Comparison of ENCODE assay signal across 10 cellular contexts in the genomic region with DNA sequence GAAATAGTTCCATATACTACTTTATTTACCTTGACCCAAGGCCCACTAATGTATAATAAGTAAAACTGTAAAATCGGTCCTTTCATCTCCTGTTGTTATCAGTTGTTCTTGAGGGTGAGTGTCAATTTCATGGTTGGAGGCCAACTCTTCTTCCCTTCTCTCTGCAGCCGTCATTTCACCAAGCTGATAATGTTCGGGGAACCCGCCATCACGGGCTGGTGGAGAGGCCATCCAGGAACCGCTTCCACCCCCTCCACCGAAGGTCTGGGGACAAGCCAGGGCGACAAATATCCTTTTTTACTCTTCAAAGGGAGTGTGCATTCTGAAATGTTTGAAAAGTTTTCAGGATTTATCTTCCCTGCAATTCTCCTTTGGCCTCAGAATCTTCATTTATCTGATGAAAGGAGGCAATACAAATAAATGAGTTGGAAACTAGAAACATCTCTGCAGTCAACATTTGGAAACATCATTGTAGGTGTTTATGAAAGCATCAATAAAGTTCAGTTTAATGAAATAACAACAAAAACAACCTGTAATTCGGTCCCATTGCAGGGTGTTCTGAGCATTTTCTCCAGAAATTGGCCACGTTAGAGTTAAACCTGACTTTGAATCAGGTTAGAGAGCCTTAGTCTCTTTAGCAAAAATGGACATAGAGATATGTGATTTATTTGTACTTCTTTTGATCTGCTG.
DNase-seq lines count a peak whose midpoint lies in the region; ATAC-seq and TF ChIP-seq lines count a peak whose summit lies in the region.
"Had no signal": no experiment of that assay in that cellular context is flagged by ENCODE, and none has a peak within 500 bp of the region (broad histone marks: within the 10 kb centered on the region; RNA-seq: fewer than 3 reads in every experiment).

No MANE protein-coding gene starts in this region.

- H4K20me1 ChIP-seq in Loucy (ENCODE audit: insufficient read depth, low read length, poor library complexity, severe bottlenecking) = no peaks in the 10 kb centered on the region

- H3K4me1 ChIP-seq in Loucy (ENCODE audit: insufficient read depth, low read length, poor library complexity, severe bottlenecking) (peaks cover 33% of the 10 kb centered on the region), gastrocnemius medialis (peaks cover 61 to 72% of the 10 kb centered on the region in 2 donors)

- H3F3A ChIP-seq in Loucy (ENCODE audit: low read depth) = no peaks in the 10 kb centered on the region

- intact Hi-C loops in Calu3 (cut with micrococcal nuclease; ENCODE audit: unreplicated experiment) (no loop called here), gastrocnemius medialis (cut with DNase I; ENCODE audit: low total_unique reads) (loop anchor here (5.0 kb wide), 1 partner anchor 61 kb away; no protein-coding TSS in a partner anchor)

- H3K36me3 ChIP-seq in Loucy (ENCODE audit: insufficient read depth, low read length) (no peaks in the 10 kb centered on the region; the same call in 1 of the 2 replicates), gastrocnemius medialis (no peaks in the 10 kb centered on the region)

- H3K4me3 Mint-ChIP-seq in Calu3 (ENCODE audit: low read depth, unreplicated experiment) = peak overlapping the region; percentile 53
- H3K4me3 Mint-ChIP-seq in central memory CD8-positive, alpha-beta T cell = peak overlapping the region; percentile 73

- peak overlapping the region; percentile 19 for H3K4me3 ChIP-seq in Loucy (ENCODE audit: low read length, poor library complexity, severe bottlenecking)
- peak overlapping the region in 1 of 4 donors; percentile 11 for H3K4me3 ChIP-seq in gastrocnemius medialis
- H3K4me3 ChIP-seq: tibial nerve had no signal

- H3K4me1 Mint-ChIP-seq in Calu3 (ENCODE audit: low read depth, unreplicated experiment) = peaks cover 18% of the 10 kb centered on the region
- peaks cover 57% of the 10 kb centered on the region for H3K4me1 Mint-ChIP-seq in central memory CD8-positive, alpha-beta T cell

- H3K27ac ChIP-seq in gastrocnemius medialis = peak overlapping the region; percentile 44 to 83 (median 68)

- H2AFZ ChIP-seq in Loucy (ENCODE audit: low read length) = no peak overlapping the region

- TF ChIP-seq CTCF in Calu3 (IDR thresholded peaks at IDR 0.05; ENCODE audit: unreplicated experiment) = no peak
- no peak for TF ChIP-seq CTCF in Loucy (conservative IDR thresholded peaks at IDR 0.05; ENCODE audit: low read length)
- TF ChIP-seq CTCF in gastrocnemius medialis (IDR thresholded peaks at IDR 0.05 in 4 of 5, conservative IDR thresholded peaks at IDR 0.05 in 1 of 5) = no peak

- no peaks in the 10 kb centered on the region for H3K27me3 ChIP-seq in Loucy (ENCODE audit: insufficient read depth, low read length, poor library complexity, severe bottlenecking)
- H3K27me3 ChIP-seq in gastrocnemius medialis = no peaks in the 10 kb centered on the region
- H3K27me3 ChIP-seq: tibial nerve had no signal

- CTCF ChIA-PET in Calu3 (lab: Charles Lee) = interaction anchor here (0.6 kb wide), 2 partner anchors 13 kb away, joined by 3 to 4 read pairs; no protein-coding TSS in a partner anchor

- in situ Hi-C loops in gastrocnemius medialis (cut with MboI; ENCODE audit: low sequenced_read_pairs in 4 of 4) = no loop called here

- H3K9me2 ChIP-seq in Loucy (replicated peaks; ENCODE audit: low read depth, low read length) = no peaks in the 10 kb centered on the region

- H3K27ac Mint-ChIP-seq in Calu3 (ENCODE audit: unreplicated experiment) = peak overlapping the region; percentile 20
- peak overlapping the region; percentile 97 for H3K27ac Mint-ChIP-seq in central memory CD8-positive, alpha-beta T cell (ENCODE audit: low read depth)

- H3K4me2 ChIP-seq in Loucy (ENCODE audit: low read depth, low read length, poor library complexity, severe bottlenecking) = peak overlapping the region; percentile 43

- H3K79me2 ChIP-seq in Loucy (ENCODE audit: insufficient read depth, low read length) = peaks cover 5% of the 10 kb centered on the region; the same call in 1 of the 2 replicates

- no TSS peak for BruUV-seq in Calu3 (replicated peaks; lab: Mats Ljungman, UMichigan)

- no peaks in the 10 kb centered on the region for H3K9me3 Mint-ChIP-seq in Calu3 (ENCODE audit: low read depth, unreplicated experiment)
- H3K9me3 Mint-ChIP-seq in central memory CD8-positive, alpha-beta T cell = no peaks in the 10 kb centered on the region

- H3K9me3 ChIP-seq in Loucy (ENCODE audit: insufficient read depth, low read depth, low read length) (no peaks in the 10 kb centered on the region), gastrocnemius medialis (no peaks in the 10 kb centered on the region)
- H3K9me3 ChIP-seq: tibial nerve had no signal

- H3K27me3 Mint-ChIP-seq in Calu3 (ENCODE audit: unreplicated experiment) = no peaks in the 10 kb centered on the region
- H3K27me3 Mint-ChIP-seq in central memory CD8-positive, alpha-beta T cell = no peaks in the 10 kb centered on the region

- H3K9ac ChIP-seq in Loucy (ENCODE audit: low read depth, low read length, poor library complexity, severe bottlenecking) = peak overlapping the region; percentile 51

- no peak for TF ChIP-seq POLR2A in gastrocnemius medialis (IDR thresholded peaks at IDR 0.05)

- no peak for DNase-seq in Calu3
- no peak for DNase-seq in central memory CD8-positive, alpha-beta T cell (ENCODE audit: low spot score in 2 of 2)
- no peak for DNase-seq in gastrocnemius medialis
- no peak for DNase-seq in NCI-H1105 treated with DMSO at 0.1 percent for 48 hours (lab: John Stamatoyannopoulos, UW)
- no peak for DNase-seq in islet precursor cell
- no peak for DNase-seq in superior temporal gyrus (ENCODE audit: extremely low spot score)
- DNase-seq in KG1 (lab: John Stamatoyannopoulos, UW) = no peak
- DNase-seq: NCI-H526 had no signal

- no peaks in the 10 kb centered on the region for H3K36me3 Mint-ChIP-seq in Calu3 (ENCODE audit: insufficient read depth, unreplicated experiment)
- H3K36me3 Mint-ChIP-seq in central memory CD8-positive, alpha-beta T cell (ENCODE audit: insufficient read depth) = peaks cover 15% of the 10 kb centered on the region

- ATAC-seq in central memory CD8-positive, alpha-beta T cell (replicated peaks; ENCODE audit: extremely low read depth, poor library complexity, severe bottlenecking) = no peak
- no peak for ATAC-seq in gastrocnemius medialis
